ENCODE assay signal across 17 cellular contexts in the genomic region with DNA sequence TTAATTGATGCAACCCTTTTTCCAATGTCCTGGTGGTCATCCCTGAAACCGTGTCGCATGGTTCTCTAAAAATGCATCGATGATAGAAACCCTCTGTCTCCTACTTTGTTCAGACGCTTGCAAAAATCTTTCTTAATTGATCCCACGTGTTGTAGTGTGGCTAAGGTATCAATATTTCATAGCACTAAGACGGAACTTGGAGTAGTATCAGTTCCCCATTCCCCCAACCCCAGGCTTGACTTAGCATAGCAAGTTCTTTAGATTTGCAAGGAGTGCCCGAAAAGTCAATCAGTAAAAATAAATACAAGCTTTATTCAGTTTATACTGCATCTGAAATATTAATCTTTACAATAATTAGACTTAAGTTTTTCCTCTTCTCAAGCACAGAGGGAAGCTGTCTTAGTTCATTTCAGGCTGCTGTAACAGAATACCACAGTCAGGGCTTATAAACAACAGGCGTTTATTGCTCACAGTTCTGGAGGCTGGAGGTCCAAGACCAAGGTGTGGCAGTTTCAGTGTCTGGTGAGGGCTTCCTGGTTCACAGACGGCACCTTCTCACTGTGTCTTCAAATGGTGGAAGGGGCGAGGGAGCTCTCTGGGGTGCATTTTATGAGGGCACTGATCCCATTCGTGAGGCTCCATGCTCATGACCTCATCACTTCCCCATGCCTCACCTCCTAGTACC.
DNase-seq lines count a peak whose midpoint lies in the region; ATAC-seq, FAIRE-seq and TF ChIP-seq lines count a peak whose summit lies in the region.
"Had no signal": no experiment of that assay in that cellular context is flagged by ENCODE, and none has a peak within 500 bp of the region (broad histone marks: within the 10 kb centered on the region; RNA-seq: fewer than 3 reads in every experiment).

No MANE protein-coding gene starts in this region.

- CTCF ChIA-PET in GM12878 (lab: Yijun Ruan, JAX), result no interaction called here

- peaks cover 2% of the 10 kb centered on the region for H3K36me3 Mint-ChIP-seq in osteocyte (ENCODE audit: unreplicated experiment)
- H3K36me3 Mint-ChIP-seq in activated naive CD8-positive, alpha-beta T cell treated with anti-CD3 and anti-CD28 coated beads, Interleukin-2, amount 50 U/mL, for 24 hours (ENCODE audit: low read depth), result no peaks in the 10 kb centered on the region
- H3K36me3 Mint-ChIP-seq: CD14-positive monocyte; naive thymus-derived CD8-positive, alpha-beta T cell had no signal

- no peak for TF ChIP-seq CTCF in MM.1S (IDR thresholded peaks at IDR 0.05; ENCODE audit: low read length)
- TF ChIP-seq CTCF in GM12878 (IDR thresholded peaks at IDR 0.05 in 2 of 3, conservative IDR thresholded peaks at IDR 0.05 in 1 of 3; ENCODE audit: control insufficient read depth in 2 of 3, extremely low read depth in 1 of 3, insufficient read depth in 1 of 3, low read depth in 3 of 3, low read length in 3 of 3), result no peak
- peak; percentile 27 for TF ChIP-seq CTCF in osteocyte (IDR thresholded peaks at IDR 0.05)

- SMC1A ChIA-PET in GM12878 (lab: Charles Lee; ENCODE audit: uncharacterized antibody, unreplicated experiment), result interaction anchor here (0.9 kb wide), 1 partner anchor 33 kb away, joined by 3 read pairs; no protein-coding TSS in a partner anchor

- ATAC-seq in GM12878 (peak; percentile 88), HG03280 (IDR thresholded peaks at IDR 0.05; ENCODE audit: unreplicated experiment) (no peak), GM18519 (IDR thresholded peaks at IDR 0.05; ENCODE audit: low FRiP score, unreplicated experiment) (no peak)
- ATAC-seq in activated naive CD8-positive, alpha-beta T cell treated with anti-CD3 and anti-CD28 coated beads, Interleukin-2, amount 50 U/mL, for 24 hours, result no peak
- ATAC-seq: heart right ventricle; left lobe of liver; naive thymus-derived CD8-positive, alpha-beta T cell had no signal

- peaks cover 9% of the 10 kb centered on the region for H3K9me3 Mint-ChIP-seq in osteocyte (ENCODE audit: unreplicated experiment)
- no peaks in the 10 kb centered on the region for H3K9me3 Mint-ChIP-seq in activated naive CD8-positive, alpha-beta T cell treated with anti-CD3 and anti-CD28 coated beads, Interleukin-2, amount 50 U/mL, for 24 hours

- DNase-seq in Daoy (ENCODE audit: low read depth), result peak; percentile 0
- DNase-seq in MM.1S, result peak; percentile 48
- DNase-seq in GM12878 (ENCODE audit: low read depth, low spot score), result peak; percentile 2
- no peak for DNase-seq in osteocyte (ENCODE audit: extremely low spot score, unreplicated experiment)
- DNase-seq in activated naive CD8-positive, alpha-beta T cell treated with anti-CD3 and anti-CD28 coated beads, Interleukin-2, amount 50 U/mL, for 24 hours, result no peak
- no peak for DNase-seq in H7
- DNase-seq: activated CD8-positive, alpha-beta memory T cell treated with anti-CD3 and anti-CD28 coated beads for 24 hours; GDM1; heart right ventricle; naive thymus-derived CD8-positive, alpha-beta T cell; NCI-H146; NCI-H510A had no signal

- no peaks in the 10 kb centered on the region for H3K36me3 ChIP-seq in MM.1S (replicated peaks; ENCODE audit: insufficient read depth, low read length)
- H3K36me3 ChIP-seq in GM12878 (ENCODE audit: control insufficient read depth in 2 of 2, insufficient read depth in 2 of 2, low read length in 1 of 2), result no peaks in the 10 kb centered on the region
- H3K36me3 ChIP-seq in H7 (replicated peaks; ENCODE audit: control insufficient read depth, insufficient read depth, low read length), result no peaks in the 10 kb centered on the region; the same call in 1 of the 2 replicates
- H3K36me3 ChIP-seq: cardiac muscle cell, heart right ventricle had no signal

- H3K4me1 Mint-ChIP-seq in osteocyte (ENCODE audit: unreplicated experiment), result peaks cover 47% of the 10 kb centered on the region
- H3K4me1 Mint-ChIP-seq in activated naive CD8-positive, alpha-beta T cell treated with anti-CD3 and anti-CD28 coated beads, Interleukin-2, amount 50 U/mL, for 24 hours, result no peaks in the 10 kb centered on the region
- H3K4me1 Mint-ChIP-seq: naive thymus-derived CD8-positive, alpha-beta T cell had no signal

- in situ Hi-C loops in GM12878 (cut with MboI), result no loop called here

- H3K27ac ChIP-seq in MM.1S (ENCODE audit: low read length), result peak overlapping the region; percentile 64; the same call in 1 of the 2 replicates
- H3K27ac ChIP-seq in GM12878 (ENCODE audit: control insufficient read depth, insufficient read depth), result no peak overlapping the region
- H3K27ac ChIP-seq: cardiac muscle cell had no signal

- TF ChIP-seq RAD21 in GM12878 (IDR thresholded peaks at IDR 0.05; ENCODE audit: insufficient read depth, low read depth, low read length), result no peak

- H3K79me2 ChIP-seq in MM.1S (ENCODE audit: low read length) (no peaks in the 10 kb centered on the region), GM12878 (ENCODE audit: control insufficient read depth, insufficient read depth, low read length) (no peaks in the 10 kb centered on the region)

- H3K9me2 ChIP-seq in MM.1S (replicated peaks; ENCODE audit: insufficient read depth, low read length), result no peaks in the 10 kb centered on the region

- H3K4me1 ChIP-seq in MM.1S (ENCODE audit: low read length) (0 out of 2 replicates have a peak, but pooled peaks cover 3% of the 10 kb centered on the region), GM12878 (ENCODE audit: control insufficient read depth, insufficient read depth, low read length) (no peaks in the 10 kb centered on the region)
- H3K4me1 ChIP-seq: heart right ventricle had no signal

- H3K4me2 ChIP-seq in MM.1S (ENCODE audit: low read depth, low read length), result peak overlapping the region; percentile 74; the same call in 1 of the 2 replicates
- no peak overlapping the region for H3K4me2 ChIP-seq in GM12878 (ENCODE audit: control insufficient read depth, insufficient read depth)

- peaks cover 11% of the 10 kb centered on the region for H3F3A ChIP-seq in MM.1S (ENCODE audit: insufficient read depth, low read length)

- H3K27me3 ChIP-seq in MM.1S (replicated peaks; ENCODE audit: insufficient read depth, low read length) (no peaks in the 10 kb centered on the region), GM12878 (replicated peaks in 1 of 2; ENCODE audit: control insufficient read depth in 2 of 2, insufficient read depth in 2 of 2, low read length in 1 of 2) (no peaks in the 10 kb centered on the region), H7 (ENCODE audit: control insufficient read depth, insufficient read depth, low read length) (no peaks in the 10 kb centered on the region)
- H3K27me3 ChIP-seq: cardiac muscle cell, heart right ventricle had no signal

- POLR2A ChIA-PET in GM12878 (lab: Charles Lee), result no interaction called here

- H3K9ac ChIP-seq in MM.1S (ENCODE audit: low read length) (peak overlapping the region; percentile 29; the same call in 1 of the 2 replicates), GM12878 (ENCODE audit: control insufficient read depth, insufficient read depth, low read length) (no peak overlapping the region)

- intact Hi-C loops in GM12878 (cut with micrococcal nuclease; ENCODE audit: unreplicated experiment), result no loop called here

- H2AFZ ChIP-seq in MM.1S (ENCODE audit: low read length), result peak overlapping the region; percentile 39; the same call in 1 of the 2 replicates
- H2AFZ ChIP-seq in GM12878 (ENCODE audit: control insufficient read depth, low read depth, low read length), result no peak overlapping the region

- 25% methylated on average over 11 of the region's 11 CpGs for WGBS in GM12878 (ENCODE audit: insufficient coverage, insufficient replicate concordance, low lambda C conversion rate, missing lambda C conversion rate)

- H4K20me1 ChIP-seq in MM.1S (ENCODE audit: insufficient read depth, low read length) (no peaks in the 10 kb centered on the region), GM12878 (ENCODE audit: control insufficient read depth, insufficient read depth) (no peaks in the 10 kb centered on the region)

- no peak for TF ChIP-seq EP300 in GM12878 (IDR thresholded peaks at IDR 0.05; ENCODE audit: borderline replicate concordance in 1 of 2, control insufficient read depth in 1 of 2, low read depth in 2 of 2, low read length in 2 of 2)

- H3K4me3 ChIP-seq in MM.1S (ENCODE audit: low read length) (peak overlapping the region; percentile 47), GM12878 (no peak overlapping the region), H7 (ENCODE audit: insufficient read depth, low read depth, low read length) (no peak overlapping the region)
- H3K4me3 ChIP-seq: cardiac muscle cell, heart right ventricle had no signal

- no peak for TF ChIP-seq POLR2A in GM12878 (IDR thresholded peaks at IDR 0.05; ENCODE audit: low read depth, low read length)

- H3K27me3 Mint-ChIP-seq in osteocyte (ENCODE audit: unreplicated experiment), result no peaks in the 10 kb centered on the region
- H3K27me3 Mint-ChIP-seq in activated naive CD8-positive, alpha-beta T cell treated with anti-CD3 and anti-CD28 coated beads, Interleukin-2, amount 50 U/mL, for 24 hours, result peaks cover 1% of the 10 kb centered on the region

- H3K27ac Mint-ChIP-seq in osteocyte (ENCODE audit: unreplicated experiment), result peak overlapping the region; percentile 91
- no peak overlapping the region for H3K27ac Mint-ChIP-seq in activated naive CD8-positive, alpha-beta T cell treated with anti-CD3 and anti-CD28 coated beads, Interleukin-2, amount 50 U/mL, for 24 hours
- H3K27ac Mint-ChIP-seq: naive thymus-derived CD8-positive, alpha-beta T cell had no signal

- H3K4me3 Mint-ChIP-seq in osteocyte (ENCODE audit: unreplicated experiment), result peak overlapping the region; percentile 67
- H3K4me3 Mint-ChIP-seq in activated naive CD8-positive, alpha-beta T cell treated with anti-CD3 and anti-CD28 coated beads, Interleukin-2, amount 50 U/mL, for 24 hours, result no peak overlapping the region
- H3K4me3 Mint-ChIP-seq: CD14-positive monocyte; naive thymus-derived CD8-positive, alpha-beta T cell had no signal

- RAD21 ChIA-PET in GM12878 (lab: Charles Lee; ENCODE audit: unreplicated experiment), result no interaction called here

- peak; percentile 13 for FAIRE-seq in GM12878 (lab: Jason Lieb, UNC)

- no TSS peak for BruUV-seq in GM12878 (replicated peaks; lab: Mats Ljungman, UMichigan)

- H3K9me3 ChIP-seq in MM.1S (replicated peaks; ENCODE audit: insufficient read depth, low read length) (no peaks in the 10 kb centered on the region), GM12878 (replicated peaks; ENCODE audit: control insufficient read depth, insufficient read depth, low read length) (no peaks in the 10 kb centered on the region)
- H3K9me3 ChIP-seq: heart right ventricle had no signal

TF ChIP-seq in GM12878, 131 proteins besides CTCF, POLR2A, EP300 and RAD21 (continues in another document):
- TF ChIP-seq MYB (IDR thresholded peaks at IDR 0.05; ENCODE audit: borderline replicate concordance, low read depth, low read length) (no peak), WRNIP1 (IDR thresholded peaks at IDR 0.05; ENCODE audit: borderline replicate concordance, low read depth, low read length) (no peak), IRF4 (IDR thresholded peaks at IDR 0.05; ENCODE audit: low read depth, low read length) (no peak), ZNF384 (IDR thresholded peaks at IDR 0.05; ENCODE audit: borderline replicate concordance, low read depth, low read length) (no peak), RELA (IDR thresholded peaks at IDR 0.05; ENCODE audit: borderline replicate concordance, partially characterized antibody) (no peak)

Comparison
In these comparisons a context has a peak if more than half of its experiments do, and no peak if none do; other contexts are left out.
1. DNase-seq: peak in Daoy (single experiment), MM.1S (single experiment) and GM12878 (single experiment); none in osteocyte (single experiment), activated naive CD8-positive, alpha-beta T cell treated with anti-CD3 and anti-CD28 coated beads, Interleukin-2, amount 50 U/mL, for 24 hours (single experiment) and H7 (single experiment).